In the genomic region with DNA sequence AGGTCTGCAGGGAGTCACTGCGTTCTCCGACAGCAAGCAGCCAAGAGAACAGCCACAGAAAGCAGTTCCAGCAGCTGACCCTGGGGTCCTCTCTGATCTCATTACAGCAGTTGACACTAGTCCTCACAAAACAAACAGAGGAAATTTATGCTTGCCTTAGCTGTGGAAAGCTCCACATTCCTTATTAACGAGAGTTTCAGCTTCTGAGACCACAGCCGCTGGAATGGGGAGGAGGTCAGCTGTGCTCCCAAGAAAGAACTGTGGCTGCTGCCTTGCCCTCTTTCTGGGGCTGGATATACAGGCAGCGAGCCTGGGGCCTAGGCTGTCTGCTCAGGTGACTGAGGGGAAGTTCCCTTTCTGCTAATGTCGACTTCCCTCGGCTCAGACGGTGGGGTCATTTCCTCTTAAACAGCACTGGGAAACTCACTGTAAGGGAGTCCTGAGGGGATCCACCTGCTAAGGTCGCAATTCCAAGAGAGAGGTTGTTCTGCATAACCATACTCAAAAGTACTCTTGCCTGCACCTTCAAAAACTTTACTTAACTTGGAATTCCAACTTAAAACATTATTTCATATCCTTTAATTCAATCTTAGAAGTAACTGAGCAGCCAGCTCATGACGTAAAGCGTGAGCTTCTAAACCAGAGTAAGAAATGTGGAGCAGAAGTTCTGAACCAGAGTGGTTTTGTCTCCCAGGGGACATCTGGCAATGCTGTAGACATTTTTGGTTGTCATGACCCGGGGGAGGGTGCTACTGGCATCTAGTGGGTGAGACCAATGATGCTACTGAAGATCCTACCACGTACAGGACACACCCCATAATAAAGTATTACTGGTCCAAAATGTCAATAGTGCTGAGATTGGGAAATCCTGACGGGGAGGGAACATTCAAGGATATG, we compare ENCODE assay signal across 1 cellular context.
TF ChIP-seq lines count a peak whose summit lies in the region.

No MANE protein-coding gene starts in this region.

TF ChIP-seq in SK-N-SH, 30 proteins besides CTCF, POLR2A, EP300 and RAD21 (continued from another document):
- TF ChIP-seq, protein P1, sequence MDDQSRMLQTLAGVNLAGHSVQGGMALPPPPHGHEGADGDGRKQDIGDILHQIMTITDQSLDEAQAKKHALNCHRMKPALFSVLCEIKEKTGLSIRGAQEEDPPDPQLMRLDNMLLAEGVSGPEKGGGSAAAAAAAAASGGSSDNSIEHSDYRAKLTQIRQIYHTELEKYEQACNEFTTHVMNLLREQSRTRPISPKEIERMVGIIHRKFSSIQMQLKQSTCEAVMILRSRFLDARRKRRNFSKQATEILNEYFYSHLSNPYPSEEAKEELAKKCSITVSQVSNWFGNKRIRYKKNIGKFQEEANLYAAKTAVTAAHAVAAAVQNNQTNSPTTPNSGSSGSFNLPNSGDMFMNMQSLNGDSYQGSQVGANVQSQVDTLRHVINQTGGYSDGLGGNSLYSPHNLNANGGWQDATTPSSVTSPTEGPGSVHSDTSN (IDR thresholded peaks at IDR 0.05): no peak
- TF ChIP-seq, protein P2, sequence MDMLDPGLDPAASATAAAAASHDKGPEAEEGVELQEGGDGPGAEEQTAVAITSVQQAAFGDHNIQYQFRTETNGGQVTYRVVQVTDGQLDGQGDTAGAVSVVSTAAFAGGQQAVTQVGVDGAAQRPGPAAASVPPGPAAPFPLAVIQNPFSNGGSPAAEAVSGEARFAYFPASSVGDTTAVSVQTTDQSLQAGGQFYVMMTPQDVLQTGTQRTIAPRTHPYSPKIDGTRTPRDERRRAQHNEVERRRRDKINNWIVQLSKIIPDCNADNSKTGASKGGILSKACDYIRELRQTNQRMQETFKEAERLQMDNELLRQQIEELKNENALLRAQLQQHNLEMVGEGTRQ (IDR thresholded peaks at IDR 0.05; ENCODE audit: borderline replicate concordance, low read depth, low read length): no peak
- no peak for TF ChIP-seq TEAD4 (IDR thresholded peaks at IDR 0.05; ENCODE audit: borderline replicate concordance, insufficient read depth)
